In the genomic region with DNA sequence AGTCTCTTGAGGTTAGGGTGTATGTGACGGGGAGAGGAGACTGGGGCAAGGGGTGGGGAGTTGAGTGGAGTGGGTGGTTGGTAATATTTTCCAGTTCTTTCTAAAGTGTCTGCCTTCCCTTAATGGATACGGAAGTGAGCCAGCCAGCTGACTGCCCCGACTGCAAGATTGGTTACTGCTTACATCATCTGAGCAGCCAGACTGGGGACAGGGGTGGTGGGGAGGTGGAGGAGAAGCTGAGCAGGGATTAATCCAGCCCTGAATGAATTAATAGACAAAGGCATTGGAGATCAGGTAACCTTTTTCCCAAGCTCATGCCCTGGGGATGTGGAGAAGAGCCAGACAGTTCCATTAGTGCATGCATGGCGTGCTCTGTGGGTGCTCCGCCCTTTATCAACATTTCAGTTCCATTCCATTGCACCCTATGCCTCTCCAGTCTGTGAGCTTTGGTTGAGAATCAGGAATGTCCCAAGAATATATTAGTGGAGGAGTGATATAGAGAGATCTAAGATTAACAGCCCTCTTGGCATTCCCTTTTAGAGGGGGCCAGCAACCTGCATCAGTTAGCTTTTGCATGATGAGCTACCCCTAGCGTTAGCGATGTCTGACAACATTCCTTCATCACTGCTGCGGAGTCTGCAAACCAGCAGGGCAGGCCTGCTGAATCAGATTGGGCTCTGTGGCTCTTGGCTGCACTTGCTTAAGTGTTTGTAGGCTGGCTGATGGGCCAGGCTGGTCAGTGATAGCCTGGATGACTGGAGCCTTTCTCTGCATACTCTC, we compare ENCODE assay signal across 9 cellular contexts.
DNase-seq lines count a peak whose midpoint lies in the region; ATAC-seq and TF ChIP-seq lines count a peak whose summit lies in the region.
"Had no signal": no experiment of that assay in that cellular context is flagged by ENCODE, and none has a peak within 500 bp of the region (broad histone marks: within the 10 kb centered on the region; RNA-seq: fewer than 3 reads in every experiment).

No MANE protein-coding gene starts in this region.

- peak overlapping the region; percentile 46 for H3K4me2 ChIP-seq in PC-9

- POLR2A ChIA-PET in PC-9 (lab: Charles Lee; ENCODE audit: unreplicated experiment): interaction anchor here (0.6 kb wide), 1 partner anchor 24 kb away, joined by 4 read pairs; no protein-coding TSS in a partner anchor

- no TSS peak for BruUV-seq in PC-9 (replicated peaks; lab: Mats Ljungman, UMichigan)

- H3K36me3 ChIP-seq in PC-9 (ENCODE audit: low read depth) (no peaks in the 10 kb centered on the region), psoas muscle (ENCODE audit: insufficient read depth in 1 of 2, low read depth in 1 of 2) (no peaks in the 10 kb centered on the region)

- no peak overlapping the region for H3K27ac Mint-ChIP-seq in activated CD8-positive, alpha-beta memory T cell treated with anti-CD3 and anti-CD28 coated beads, Interleukin-2, amount 10 ng/mL, durations not matched to agents 7 days and 5 days
- no peak overlapping the region for H3K27ac Mint-ChIP-seq in activated T-helper 17 cell treated with anti-CD3 and anti-CD28 coated beads, Interleukin-2, amount 50 U/mL, for 72 hours

- no peaks in the 10 kb centered on the region for H4K20me1 ChIP-seq in PC-9 (ENCODE audit: insufficient read depth)

- 56 to 81% (median 59%) methylated on average over 8 of the region's 8 CpGs for WGBS in psoas muscle, 3 donors

- H3K79me2 ChIP-seq in PC-9 (ENCODE audit: low read depth): no peaks in the 10 kb centered on the region

- H3F3A ChIP-seq in PC-9 (ENCODE audit: insufficient read depth, low read depth): peaks cover 8% of the 10 kb centered on the region; the same call in 1 of the 2 replicates

- H3K27me3 Mint-ChIP-seq in activated CD8-positive, alpha-beta memory T cell treated with anti-CD3 and anti-CD28 coated beads, Interleukin-2, amount 10 ng/mL, durations not matched to agents 7 days and 5 days: peaks cover 3% of the 10 kb centered on the region
- peaks cover 12% of the 10 kb centered on the region for H3K27me3 Mint-ChIP-seq in activated T-helper 17 cell treated with anti-CD3 and anti-CD28 coated beads, Interleukin-2, amount 50 U/mL, for 72 hours

- H3K9me2 ChIP-seq in PC-9 (ENCODE audit: insufficient read depth): no peaks in the 10 kb centered on the region

- intact Hi-C loops in PC-9 (cut with micrococcal nuclease; ENCODE audit: unreplicated experiment): loop anchor here (5.0 kb wide), 1 partner anchor 95 kb away; a partner anchor contains a TSS
- intact Hi-C loops in psoas muscle (cut with DNase I): no loop called here

- TF ChIP-seq CTCF in PC-9 (conservative IDR thresholded peaks at IDR 0.05) (no peak), fibroblast of the aortic adventitia (IDR thresholded peaks at IDR 0.05; ENCODE audit: insufficient read depth, low read length) (no peak), psoas muscle (IDR thresholded peaks at IDR 0.05) (no peak)

- H3K36me3 Mint-ChIP-seq in activated CD8-positive, alpha-beta memory T cell treated with anti-CD3 and anti-CD28 coated beads, Interleukin-2, amount 10 ng/mL, durations not matched to agents 7 days and 5 days: no peaks in the 10 kb centered on the region
- no peaks in the 10 kb centered on the region for H3K36me3 Mint-ChIP-seq in activated T-helper 17 cell treated with anti-CD3 and anti-CD28 coated beads, Interleukin-2, amount 50 U/mL, for 72 hours (ENCODE audit: low read depth)

- CTCF ChIA-PET in PC-9 (lab: Charles Lee): interaction anchor here (1.5 kb wide), 1 partner anchor 18 kb away, joined by 5 read pairs; no protein-coding TSS in a partner anchor
- CTCF ChIA-PET in activated CD8-positive, alpha-beta memory T cell treated with anti-CD3 and anti-CD28 coated beads, Interleukin-2, amount 10 ng/mL, durations not matched to agents 7 days and 5 days (lab: Charles Lee): no interaction called here

- no peak overlapping the region for H3K4me3 Mint-ChIP-seq in activated CD8-positive, alpha-beta memory T cell treated with anti-CD3 and anti-CD28 coated beads, Interleukin-2, amount 10 ng/mL, durations not matched to agents 7 days and 5 days
- no peak overlapping the region for H3K4me3 Mint-ChIP-seq in activated T-helper 17 cell treated with anti-CD3 and anti-CD28 coated beads, Interleukin-2, amount 50 U/mL, for 72 hours

- no peaks in the 10 kb centered on the region for H3K27me3 ChIP-seq in PC-9 (ENCODE audit: insufficient read depth, low read depth)
- H3K27me3 ChIP-seq in psoas muscle (ENCODE audit: insufficient read depth in 3 of 3, low read length in 2 of 3): no peaks in the 10 kb centered on the region

- DNase-seq in GM04503 (ENCODE audit: low read depth) (peak; percentile 68), PC-9 (peak; percentile 64 to 87), fibroblast of the aortic adventitia (ENCODE audit: low read depth) (peak; percentile 79), psoas muscle (peak; percentile 56 to 75)
- no peak for DNase-seq in activated CD4-positive, CD25-positive, alpha-beta regulatory T cell treated with anti-CD3 and anti-CD28 coated beads, Interleukin-2, amount 50 U/mL, for 72 hours
- no peak for DNase-seq in activated CD8-positive, alpha-beta memory T cell treated with anti-CD3 and anti-CD28 coated beads, Interleukin-2, amount 10 ng/mL, durations not matched to agents 7 days and 5 days
- DNase-seq: activated CD4-positive, alpha-beta T cell treated with anti-CD3 and anti-CD28 coated beads for 48 hours had no signal

- no peak overlapping the region for H3K4me3 ChIP-seq in PC-9
- H3K4me3 ChIP-seq in fibroblast of the aortic adventitia (ENCODE audit: low read depth, low read length): no peak overlapping the region
- H3K4me3 ChIP-seq in psoas muscle: no peak overlapping the region

- H3K4me1 ChIP-seq in PC-9 (replicated peaks; ENCODE audit: insufficient read depth): peaks cover 10% of the 10 kb centered on the region
- peaks cover 5% of the 10 kb centered on the region for H3K4me1 ChIP-seq in psoas muscle

- no peaks in the 10 kb centered on the region for H3K4me1 Mint-ChIP-seq in activated CD8-positive, alpha-beta memory T cell treated with anti-CD3 and anti-CD28 coated beads, Interleukin-2, amount 10 ng/mL, durations not matched to agents 7 days and 5 days
- no peaks in the 10 kb centered on the region for H3K4me1 Mint-ChIP-seq in activated T-helper 17 cell treated with anti-CD3 and anti-CD28 coated beads, Interleukin-2, amount 50 U/mL, for 72 hours

- no peaks in the 10 kb centered on the region for H3K9me3 Mint-ChIP-seq in activated CD8-positive, alpha-beta memory T cell treated with anti-CD3 and anti-CD28 coated beads, Interleukin-2, amount 10 ng/mL, durations not matched to agents 7 days and 5 days (ENCODE audit: low read depth)
- no peaks in the 10 kb centered on the region for H3K9me3 Mint-ChIP-seq in activated T-helper 17 cell treated with anti-CD3 and anti-CD28 coated beads, Interleukin-2, amount 50 U/mL, for 72 hours

- ATAC-seq in psoas muscle: peak; percentile 72 to 80 (median 76)
- ATAC-seq in GM18870 (IDR thresholded peaks at IDR 0.05; ENCODE audit: unreplicated experiment): no peak
- no peak for ATAC-seq in activated CD8-positive, alpha-beta memory T cell treated with anti-CD3 and anti-CD28 coated beads, Interleukin-2, amount 10 ng/mL, durations not matched to agents 7 days and 5 days
- ATAC-seq in activated T-helper 17 cell treated with anti-CD3 and anti-CD28 coated beads, Interleukin-2, amount 50 U/mL, for 72 hours (replicated peaks): no peak

- 0 out of 2 replicates have a peak overlapping the region, but pooled peaks have one; percentile 46 for H2AFZ ChIP-seq in PC-9

- H3K9me3 ChIP-seq in PC-9 (ENCODE audit: insufficient read depth, low read depth) (no peaks in the 10 kb centered on the region), psoas muscle (no peaks in the 10 kb centered on the region)

- H3K27ac ChIP-seq in PC-9 (peak overlapping the region; percentile 89), psoas muscle (peak overlapping the region; percentile 25)

Comparison
In these comparisons a context has a peak if more than half of its experiments do, and no peak if none do; other contexts are left out.
1. DNase-seq: peak in GM04503 (single experiment), PC-9 (2 of 2), fibroblast of the aortic adventitia (single experiment) and psoas muscle (2 of 2); none in activated CD4-positive, CD25-positive, alpha-beta regulatory T cell treated with anti-CD3 and anti-CD28 coated beads, Interleukin-2, amount 50 U/mL, for 72 hours (single experiment) and activated CD8-positive, alpha-beta memory T cell treated with anti-CD3 and anti-CD28 coated beads, Interleukin-2, amount 10 ng/mL, durations not matched to agents 7 days and 5 days (single experiment).
2. ATAC-seq: peak in psoas muscle (4 of 4); none in GM18870 (single experiment), activated CD8-positive, alpha-beta memory T cell treated with anti-CD3 and anti-CD28 coated beads, Interleukin-2, amount 10 ng/mL, durations not matched to agents 7 days and 5 days (single experiment) and activated T-helper 17 cell treated with anti-CD3 and anti-CD28 coated beads, Interleukin-2, amount 50 U/mL, for 72 hours (single experiment).